8 cellular contexts compared by ENCODE assay signal in the genomic region with DNA sequence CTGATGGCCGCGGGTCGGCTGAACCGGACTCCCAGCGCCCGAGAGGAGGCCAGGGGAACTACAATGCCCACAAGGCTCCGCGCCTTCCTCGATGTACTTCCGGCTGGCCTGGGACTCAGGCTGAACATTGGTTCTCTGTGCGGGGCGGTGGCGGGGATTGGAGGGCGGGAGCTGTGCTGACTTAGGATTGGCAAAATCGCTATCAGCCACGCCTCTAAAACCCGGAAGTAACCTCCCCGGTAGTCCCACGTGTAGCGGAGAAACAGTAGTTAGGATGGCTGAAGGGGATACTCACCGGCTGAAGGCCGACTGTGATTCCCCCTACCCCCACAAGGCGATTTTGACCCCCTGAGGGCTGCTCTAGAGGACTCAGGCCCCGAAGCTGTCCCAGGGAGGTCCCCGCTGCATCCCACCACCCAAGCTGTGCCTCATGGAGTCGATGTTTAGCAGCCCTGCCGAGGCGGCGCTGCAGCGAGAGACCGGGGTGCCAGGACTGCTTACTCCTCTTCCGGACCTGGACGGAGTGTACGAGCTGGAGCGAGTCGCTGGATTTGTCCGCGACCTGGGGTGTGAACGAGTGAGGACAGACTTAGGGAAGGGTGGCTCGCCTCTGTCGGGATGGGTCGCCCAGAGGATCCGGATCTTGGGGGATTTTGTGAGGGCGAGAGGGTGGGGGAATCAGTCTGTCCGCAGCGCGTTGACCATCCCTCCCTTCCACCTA. TPM values are rescaled to one million over a fixed set of nuclear protein-coding genes. Genes with fewer than 3 reads are reported as not detected.
DNase-seq lines count a peak whose midpoint lies in the region; ATAC-seq and TF ChIP-seq lines count a peak whose summit lies in the region.

A gene with protein sequence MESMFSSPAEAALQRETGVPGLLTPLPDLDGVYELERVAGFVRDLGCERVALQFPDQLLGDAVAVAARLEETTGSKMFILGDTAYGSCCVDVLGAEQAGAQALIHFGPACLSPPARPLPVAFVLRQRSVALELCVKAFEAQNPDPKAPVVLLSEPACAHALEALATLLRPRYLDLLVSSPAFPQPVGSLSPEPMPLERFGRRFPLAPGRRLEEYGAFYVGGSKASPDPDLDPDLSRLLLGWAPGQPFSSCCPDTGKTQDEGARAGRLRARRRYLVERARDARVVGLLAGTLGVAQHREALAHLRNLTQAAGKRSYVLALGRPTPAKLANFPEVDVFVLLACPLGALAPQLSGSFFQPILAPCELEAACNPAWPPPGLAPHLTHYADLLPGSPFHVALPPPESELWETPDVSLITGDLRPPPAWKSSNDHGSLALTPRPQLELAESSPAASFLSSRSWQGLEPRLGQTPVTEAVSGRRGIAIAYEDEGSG (plus strand): TSS at position 265 of the 721 bp plus-strand sequence. CDS start 166 bp downstream, at position 431.

- H3K27ac Mint-ChIP-seq in activated naive CD8-positive, alpha-beta T cell treated with anti-CD3 and anti-CD28 coated beads, Interleukin-2, amount 50 U/mL, for 24 hours, result peak within 1 kb of the TSS; percentile 87

- no peak within 1 kb of the TSS for H3K23ac ChIP-seq in trophoblast cell (ENCODE audit: low read length)

- TF ChIP-seq EP300 in transverse colon (IDR thresholded peaks at IDR 0.05; ENCODE audit: low read depth), result no peak

- DNase-seq in GM12864 (ENCODE audit: low read depth) (peak; percentile 95), NCI-H1417 treated with DMSO at 0.1 percent for 48 hours (lab: John Stamatoyannopoulos, UW) (peak; percentile 90), SW480 (ENCODE audit: low spot score) (peak; percentile 96), cardiac muscle cell (ENCODE audit: low read depth in 1 of 2, low spot score in 1 of 2) (peak; percentile 97 to 98), trophoblast cell (peak; percentile 97 to 98), transverse colon (peak; percentile 97)
- peak; percentile 95 for DNase-seq in activated naive CD8-positive, alpha-beta T cell treated with anti-CD3 and anti-CD28 coated beads, Interleukin-2, amount 50 U/mL, for 24 hours

- TF ChIP-seq CTCF in GM12864 (IDR thresholded peaks at IDR 0.05; ENCODE audit: low read depth, low read length, missing control alignments) (no peak), cardiac muscle cell (IDR thresholded peaks at IDR 0.05; ENCODE audit: low read depth, low read length) (no peak), transverse colon (IDR thresholded peaks at IDR 0.05) (peak in 2 of 5 experiments; percentile 64 to 65)

- no peak for TF ChIP-seq POLR2A in transverse colon (IDR thresholded peaks at IDR 0.05)

- H3K4me3 ChIP-seq in GM12864 (ENCODE audit: low read depth, low read length) (peak within 1 kb of the TSS; percentile 75), cardiac muscle cell (peak within 1 kb of the TSS; percentile 81), trophoblast cell (ENCODE audit: low read depth, low read length) (peak within 1 kb of the TSS; percentile 95), transverse colon (peak within 1 kb of the TSS; percentile 52 to 89 (median 68))

- H2BK120ac ChIP-seq in trophoblast cell (ENCODE audit: insufficient read depth, low read length, poor library complexity), result no peak within 1 kb of the TSS

- H3K27me3 ChIP-seq in cardiac muscle cell (no peaks in the 10 kb centered on the region), trophoblast cell (ENCODE audit: insufficient read depth, low read length) (no peaks in the 10 kb centered on the region), transverse colon (no peaks in the 10 kb centered on the region)

- no peaks in the 10 kb centered on the region for H3K36me3 ChIP-seq in cardiac muscle cell
- H3K36me3 ChIP-seq in trophoblast cell (ENCODE audit: control insufficient read depth in 1 of 2, insufficient read depth in 2 of 2, low read length in 2 of 2), result peaks cover 22 to 23% of the 10 kb centered on the region in 2 experiments
- no peaks in the 10 kb centered on the region for H3K36me3 ChIP-seq in transverse colon

- intact Hi-C loops in transverse colon (cut with DNase I; ENCODE audit: low total_unique reads), result no loop called here

- no peak within 1 kb of the TSS for H3K4ac ChIP-seq in trophoblast cell (ENCODE audit: low read depth, low read length)

- no peaks in the 10 kb centered on the region for H3K27me3 Mint-ChIP-seq in activated naive CD8-positive, alpha-beta T cell treated with anti-CD3 and anti-CD28 coated beads, Interleukin-2, amount 50 U/mL, for 24 hours

- peaks cover 29% of the 10 kb centered on the region for H3K4me1 Mint-ChIP-seq in activated naive CD8-positive, alpha-beta T cell treated with anti-CD3 and anti-CD28 coated beads, Interleukin-2, amount 50 U/mL, for 24 hours

- peaks cover 5% of the 10 kb centered on the region for H3K79me1 ChIP-seq in trophoblast cell (ENCODE audit: low read length)

- H3K4me3 Mint-ChIP-seq in activated naive CD8-positive, alpha-beta T cell treated with anti-CD3 and anti-CD28 coated beads, Interleukin-2, amount 50 U/mL, for 24 hours, result peak within 1 kb of the TSS; percentile 97

- peak within 1 kb of the TSS; percentile 88 for H3K4me2 ChIP-seq in trophoblast cell (ENCODE audit: low read length)

- H3K9me3 ChIP-seq in cardiac muscle cell (ENCODE audit: low read depth) (no peaks in the 10 kb centered on the region), trophoblast cell (ENCODE audit: insufficient read depth, low read depth, low read length) (peaks cover 2% of the 10 kb centered on the region), transverse colon (no peaks in the 10 kb centered on the region)

- peaks cover 3% of the 10 kb centered on the region for H3K79me2 ChIP-seq in trophoblast cell (ENCODE audit: control insufficient read depth, insufficient read depth, low read length, poor library complexity)

- peak; percentile 85 for ATAC-seq in HG02678 (IDR thresholded peaks at IDR 0.05; ENCODE audit: unreplicated experiment)
- peak; percentile 96 for ATAC-seq in activated naive CD8-positive, alpha-beta T cell treated with anti-CD3 and anti-CD28 coated beads, Interleukin-2, amount 50 U/mL, for 24 hours

- in situ Hi-C loops in transverse colon (cut with MboI; ENCODE audit: low pct_ligation_motif_present in 1 of 4, low pct_unique_long_range_greater_than_20kb in 1 of 4, low sequenced_read_pairs in 3 of 4), result no loop called here

- H4K91ac ChIP-seq in trophoblast cell (ENCODE audit: low read depth, low read length), result no peak within 1 kb of the TSS

- peak within 1 kb of the TSS; percentile 59 for H2AFZ ChIP-seq in trophoblast cell (ENCODE audit: insufficient read depth, low read length, poor library complexity)

- H3K4me1 ChIP-seq in cardiac muscle cell (ENCODE audit: low read depth) (peaks cover 3% of the 10 kb centered on the region), trophoblast cell (ENCODE audit: control insufficient read depth in 1 of 2, insufficient read depth in 2 of 2, low read length in 2 of 2) (peaks cover 3 to 9% of the 10 kb centered on the region in 2 experiments), transverse colon (peaks cover 13 to 21% (median 17%) of the 10 kb centered on the region in 4 donors)

- H3K18ac ChIP-seq in trophoblast cell (ENCODE audit: low read length), result no peak within 1 kb of the TSS

- H2AK5ac ChIP-seq in trophoblast cell (ENCODE audit: low read length), result no peak within 1 kb of the TSS

- peak within 1 kb of the TSS; percentile 17 for H4K12ac ChIP-seq in trophoblast cell (ENCODE audit: low read depth, low read length)

- H3K14ac ChIP-seq in trophoblast cell (ENCODE audit: low read length), result peak within 1 kb of the TSS; percentile 5

- peaks cover 22% of the 10 kb centered on the region for H3K36me3 Mint-ChIP-seq in activated naive CD8-positive, alpha-beta T cell treated with anti-CD3 and anti-CD28 coated beads, Interleukin-2, amount 50 U/mL, for 24 hours (ENCODE audit: low read depth)

- H2BK12ac ChIP-seq in trophoblast cell (ENCODE audit: low read length), result no peak within 1 kb of the TSS

- H3K9ac ChIP-seq in trophoblast cell (ENCODE audit: low read length), result peak within 1 kb of the TSS; percentile 88

- WGBS in trophoblast cell (ENCODE audit: extremely low coverage, insufficient coverage, insufficient read length), result no CpG with 5 or more reads among the region's 47 CpGs
- 0% methylated on average over 12 to 40 of the region's 47 CpGs for WGBS in transverse colon (ENCODE audit: low coverage in 1 of 2), 2 donors

- H2BK5ac ChIP-seq in trophoblast cell (ENCODE audit: low read depth, low read length, poor library complexity), result no peak within 1 kb of the TSS

- peak within 1 kb of the TSS; percentile 55 for H4K8ac ChIP-seq in trophoblast cell (ENCODE audit: low read depth, low read length)

- no peak within 1 kb of the TSS for H3K27ac ChIP-seq in cardiac muscle cell
- H3K27ac ChIP-seq in trophoblast cell (ENCODE audit: low read depth, low read length), result no peak within 1 kb of the TSS
- H3K27ac ChIP-seq in transverse colon, result peak within 1 kb of the TSS; percentile 16 to 50 (median 44)

- no peaks in the 10 kb centered on the region for H3K9me3 Mint-ChIP-seq in activated naive CD8-positive, alpha-beta T cell treated with anti-CD3 and anti-CD28 coated beads, Interleukin-2, amount 50 U/mL, for 24 hours

RNA-seq across cellular contexts. Expression of the gene that starts here (rescaled TPM):
- 17.1 and 20.7 TPM in 2 replicates for total RNA-seq in cardiac muscle cell
- polyA plus RNA-seq in cardiac muscle cell, result 21.5 and 38.6 TPM in 2 replicates
- 11.7 and 12.3 TPM in 2 replicates for polyA plus RNA-seq in trophoblast cell (2013)
- 10 to 100 TPM; 13.1 to 29.4 (median 17.1) TPM for total RNA-seq in transverse colon

Comparison
In these comparisons a context has a peak if more than half of its experiments do, and no peak if none do; other contexts are left out.
1. H3K27ac ChIP-seq: peak in transverse colon (4 of 4); none in cardiac muscle cell (single experiment) and trophoblast cell (single experiment).
2. Peak in every context shown above with its lines, with median percentiles within 50 percentile points of each other: DNase-seq and H3K4me3 ChIP-seq.